9 cellular contexts compared by ENCODE assay signal in genomic region chr14:51628230-51628629, GRCh38. TPM values are rescaled to one million over a fixed set of nuclear protein-coding genes. Genes with fewer than 3 reads are reported as not detected.
"Had no signal": no experiment of that assay in that cellular context is flagged by ENCODE, and none has a peak within 500 bp of the region (broad histone marks: within the 10 kb centered on the region; RNA-seq: fewer than 3 reads in every experiment).

No MANE protein-coding gene starts in this region.

- H3K27ac Mint-ChIP-seq: IgD-negative memory B cell had no signal

- H3K9ac ChIP-seq: GM23248 had no signal

- H3K36me3 ChIP-seq: HAP-1 had no signal

- H3K4me1 ChIP-seq: HAP-1 had no signal

- H3K9me3 Mint-ChIP-seq: HFFc6 had no signal

- H3K27ac ChIP-seq: GM23248, HL-60 had no signal

- DNase-seq: GM23248, GOT3, H7, HFFc6 had no signal

- H3K4me3 Mint-ChIP-seq: HFFc6, IgD-negative memory B cell had no signal

- H3K4me3 ChIP-seq: GM23248, HAP-1 had no signal

- ATAC-seq: HCT116, HepG2 had no signal

- H3K9me3 ChIP-seq: HAP-1 had no signal

RNA-seq across cellular contexts. Expression of gene FRMD6, which starts 23.5 kb away (rescaled TPM):
- polyA plus RNA-seq: IgD-negative memory B cell had no signal
